10 cellular contexts compared by ENCODE assay signal in genomic region chr18:51032193-51032592, GRCh38. TPM values are rescaled to one million over a fixed set of nuclear protein-coding genes. Genes with fewer than 3 reads are reported as not detected.
DNase-seq lines count a peak whose midpoint lies in the region; ATAC-seq, FAIRE-seq and TF ChIP-seq lines count a peak whose summit lies in the region.
"Had no signal": no experiment of that assay in that cellular context is flagged by ENCODE, and none has a peak within 500 bp of the region (broad histone marks: within the 10 kb centered on the region; RNA-seq: fewer than 3 reads in every experiment).

No MANE protein-coding gene starts in this region.

- ATAC-seq in left ventricle myocardium superior = no peak
- no peak for ATAC-seq in GM19395 (IDR thresholded peaks at IDR 0.05; ENCODE audit: unreplicated experiment)

- H2BK5ac ChIP-seq in mesenchymal stem cell (ENCODE audit: low read depth, low read length, poor library complexity, severe bottlenecking) = no peak overlapping the region

- peaks cover 92% of the 10 kb centered on the region for H3K4me1 ChIP-seq in left ventricle myocardium inferior
- H3K4me1 ChIP-seq in astrocyte (ENCODE audit: insufficient read depth, low read length) = peaks cover 19% of the 10 kb centered on the region
- H3K4me1 ChIP-seq in mesenchymal stem cell (ENCODE audit: control insufficient read depth, insufficient read depth, low read depth, low read length) = peaks cover 5% of the 10 kb centered on the region
- H3K4me1 ChIP-seq in uterus = peaks cover 14 to 17% of the 10 kb centered on the region in 2 donors
- H3K4me1 ChIP-seq in small intestine (ENCODE audit: control insufficient read depth in 2 of 2, insufficient read depth in 1 of 2, low read depth in 1 of 2, low read length in 1 of 2) = peaks cover 3 to 11% of the 10 kb centered on the region in 2 donors

- peaks cover 13% of the 10 kb centered on the region for H3K4me1 Mint-ChIP-seq in astrocyte (ENCODE audit: low read depth, unreplicated experiment)

- H3K36me3 ChIP-seq in left ventricle myocardium inferior (no peaks in the 10 kb centered on the region), astrocyte (ENCODE audit: insufficient read depth, low read length) (peaks cover 6% of the 10 kb centered on the region), mesenchymal stem cell (ENCODE audit: control insufficient read depth in 1 of 2, insufficient read depth in 2 of 2, low read depth in 1 of 2, low read length in 2 of 2) (peaks cover 5 to 15% of the 10 kb centered on the region in 2 experiments), uterus (no peaks in the 10 kb centered on the region), small intestine (ENCODE audit: control insufficient read depth in 2 of 2, insufficient read depth in 2 of 2, low read length in 2 of 2) (no peaks in the 10 kb centered on the region)

- no peak overlapping the region for H3K18ac ChIP-seq in mesenchymal stem cell (ENCODE audit: low read depth in 1 of 2, low read length in 2 of 2)

- WGBS in mesenchymal stem cell = 56% methylated on average over 4 of the region's 5 CpGs
- WGBS in small intestine, 3 donors = 13 to 33% (median 31%) methylated on average over 5 of the region's 5 CpGs

- H3K14ac ChIP-seq in mesenchymal stem cell (ENCODE audit: low read length in 2 of 2) = no peak overlapping the region

- FAIRE-seq in astrocyte (lab: Jason Lieb, UNC) (no peak), small intestine (lab: Jason Lieb, UNC) (no peak)

- peaks cover 1% of the 10 kb centered on the region for H3K36me3 Mint-ChIP-seq in astrocyte (ENCODE audit: low read depth, unreplicated experiment)

- H3K27ac ChIP-seq in left ventricle myocardium inferior (replicated peaks) = peak overlapping the region; percentile 99
- no peak overlapping the region for H3K27ac ChIP-seq in astrocyte (ENCODE audit: low read depth, low read length)
- H3K27ac ChIP-seq in mesenchymal stem cell (ENCODE audit: low read length, poor library complexity, severe bottlenecking) = no peak overlapping the region
- H3K27ac ChIP-seq in uterus = peak overlapping the region in 1 of 2 donors; percentile 99
- H3K27ac ChIP-seq in small intestine (ENCODE audit: low read depth in 1 of 2, low read length in 1 of 2) = no peak overlapping the region

- TF ChIP-seq POLR2A in uterus (IDR thresholded peaks at IDR 0.05) = no peak

- H3K79me1 ChIP-seq in mesenchymal stem cell (replicated peaks; ENCODE audit: low read length, poor library complexity, severe bottlenecking) = peaks cover 11% of the 10 kb centered on the region

- H2AFZ ChIP-seq in astrocyte (ENCODE audit: low read depth, low read length) (no peak overlapping the region), mesenchymal stem cell (ENCODE audit: low read depth, low read length) (no peak overlapping the region)

- DNase-seq in left ventricle myocardium inferior (no peak), left ventricle myocardium superior (no peak), astrocyte (ENCODE audit: low read depth) (no peak), mesenchymal stem cell (no peak), uterus (no peak), NCI-H1105 (lab: John Stamatoyannopoulos, UW) (no peak), small intestine (no peak)
- DNase-seq: stimulated activated CD4-positive, alpha-beta T cell treated with anti-CD3 and anti-CD28 coated beads, Interleukin-12 subunit alpha, Interleukin-12 subunit beta, amount 100 ng/mL, for 4 hours; T1000 had no signal

- H2BK120ac ChIP-seq in mesenchymal stem cell (ENCODE audit: low read depth, low read length) = no peak overlapping the region

- no peak overlapping the region for H3K27ac Mint-ChIP-seq in astrocyte (ENCODE audit: unreplicated experiment)

- H3K4me3 ChIP-seq in left ventricle myocardium inferior = peak overlapping the region; percentile 84
- peak overlapping the region; percentile 89 for H3K4me3 ChIP-seq in astrocyte (ENCODE audit: insufficient read depth, low read depth, low read length)
- peak overlapping the region in 1 of 2 experiments; percentile 87 for H3K4me3 ChIP-seq in mesenchymal stem cell (ENCODE audit: insufficient read depth in 1 of 2, low read depth in 1 of 2, low read length in 2 of 2)
- peak overlapping the region; percentile 4 to 90 for H3K4me3 ChIP-seq in uterus
- H3K4me3 ChIP-seq in small intestine (ENCODE audit: low read depth in 1 of 2, low read length in 2 of 2) = peak overlapping the region in 1 of 2 donors; percentile 7

- H3K79me2 ChIP-seq in astrocyte (ENCODE audit: insufficient read depth, low read length) = peaks cover 83% of the 10 kb centered on the region

- H3K23ac ChIP-seq in mesenchymal stem cell (ENCODE audit: low read length in 2 of 2) = no peak overlapping the region

- H3K4ac ChIP-seq in mesenchymal stem cell (ENCODE audit: low read depth in 1 of 2, low read length in 2 of 2) = no peak overlapping the region

- no peak overlapping the region for H2BK12ac ChIP-seq in mesenchymal stem cell (ENCODE audit: low read length in 2 of 2)

- TF ChIP-seq CTCF in left ventricle myocardium inferior (IDR thresholded peaks at IDR 0.05; ENCODE audit: borderline replicate concordance) (no peak), astrocyte (IDR thresholded peaks at IDR 0.05; ENCODE audit: insufficient read depth, low read depth, low read length) (no peak), uterus (IDR thresholded peaks at IDR 0.05) (no peak)

- H3K27me3 ChIP-seq in left ventricle myocardium inferior (ENCODE audit: low read depth) (no peaks in the 10 kb centered on the region), astrocyte (ENCODE audit: insufficient read depth, low read length) (no peaks in the 10 kb centered on the region), mesenchymal stem cell (ENCODE audit: control insufficient read depth in 1 of 2, insufficient read depth in 1 of 2, low read length in 2 of 2) (no peaks in the 10 kb centered on the region), uterus (no peaks in the 10 kb centered on the region), small intestine (ENCODE audit: control insufficient read depth in 2 of 2, insufficient read depth in 2 of 2, low read length in 2 of 2) (no peaks in the 10 kb centered on the region)

- no peak overlapping the region for H2BK15ac ChIP-seq in mesenchymal stem cell (ENCODE audit: low read depth, poor library complexity, severe bottlenecking)

- peaks cover 64% of the 10 kb centered on the region for H4K20me1 ChIP-seq in astrocyte (ENCODE audit: insufficient read depth, low read length)

- H3K9me3 ChIP-seq in left ventricle myocardium inferior (replicated peaks) (no peaks in the 10 kb centered on the region), astrocyte (ENCODE audit: insufficient read depth, low read depth, low read length) (no peaks in the 10 kb centered on the region), mesenchymal stem cell (ENCODE audit: control insufficient read depth, low read length) (no peaks in the 10 kb centered on the region), uterus (no peaks in the 10 kb centered on the region), small intestine (ENCODE audit: control insufficient read depth, low read depth) (no peaks in the 10 kb centered on the region)

- no peaks in the 10 kb centered on the region for H3K9me3 Mint-ChIP-seq in astrocyte (ENCODE audit: unreplicated experiment)

- H3K4me2 ChIP-seq in astrocyte (ENCODE audit: low read length) (peak overlapping the region; percentile 91), mesenchymal stem cell (ENCODE audit: low read length, poor library complexity, severe bottlenecking) (peak overlapping the region; percentile 18)

- intact Hi-C loops in left ventricle myocardium inferior (cut with micrococcal nuclease) (no loop called here), left ventricle myocardium superior (cut with micrococcal nuclease) (no loop called here), uterus (cut with DNase I; ENCODE audit: low total_unique reads) (loop anchor here (5.0 kb wide), 2 partner anchors 40 to 165 kb away; partner anchors contain the start of gene MEX3C)

- H3K9ac ChIP-seq in astrocyte (ENCODE audit: low read length) (peak overlapping the region; percentile 92), mesenchymal stem cell (ENCODE audit: low read length) (peak overlapping the region; percentile 100)

- H4K91ac ChIP-seq in mesenchymal stem cell (ENCODE audit: low read length) = no peak overlapping the region

- H3K4me3 Mint-ChIP-seq in astrocyte (ENCODE audit: unreplicated experiment) = peak overlapping the region; percentile 98

- no peaks in the 10 kb centered on the region for H3K27me3 Mint-ChIP-seq in astrocyte (ENCODE audit: low read depth, unreplicated experiment)

- no peak overlapping the region for H4K8ac ChIP-seq in mesenchymal stem cell (ENCODE audit: low read length)

- no peak overlapping the region for H2AK5ac ChIP-seq in mesenchymal stem cell (ENCODE audit: low read length, severe bottlenecking)

RNA-seq across cellular contexts. Expression of gene SMAD4, which starts 2.2 kb away (rescaled TPM):
- total RNA-seq in left ventricle myocardium inferior (82.9 TPM), left ventricle myocardium superior (94.0 TPM), astrocyte (84.3 and 87.7 TPM in 2 replicates), uterus (100 to 1,000 TPM; 104 to 198 (median 141) TPM)
- polyA plus RNA-seq in mesenchymal stem cell (2013, experiment 1 of 2) = 42.1 TPM
- polyA plus RNA-seq in mesenchymal stem cell (2013, experiment 2 of 2) = 43.5 TPM
- polyA plus RNA-seq in small intestine = 10 to 100 TPM; 16.8 to 20.7 (median 18.6) TPM
